ENCODE assay signal across 8 cellular contexts in the genomic region with DNA sequence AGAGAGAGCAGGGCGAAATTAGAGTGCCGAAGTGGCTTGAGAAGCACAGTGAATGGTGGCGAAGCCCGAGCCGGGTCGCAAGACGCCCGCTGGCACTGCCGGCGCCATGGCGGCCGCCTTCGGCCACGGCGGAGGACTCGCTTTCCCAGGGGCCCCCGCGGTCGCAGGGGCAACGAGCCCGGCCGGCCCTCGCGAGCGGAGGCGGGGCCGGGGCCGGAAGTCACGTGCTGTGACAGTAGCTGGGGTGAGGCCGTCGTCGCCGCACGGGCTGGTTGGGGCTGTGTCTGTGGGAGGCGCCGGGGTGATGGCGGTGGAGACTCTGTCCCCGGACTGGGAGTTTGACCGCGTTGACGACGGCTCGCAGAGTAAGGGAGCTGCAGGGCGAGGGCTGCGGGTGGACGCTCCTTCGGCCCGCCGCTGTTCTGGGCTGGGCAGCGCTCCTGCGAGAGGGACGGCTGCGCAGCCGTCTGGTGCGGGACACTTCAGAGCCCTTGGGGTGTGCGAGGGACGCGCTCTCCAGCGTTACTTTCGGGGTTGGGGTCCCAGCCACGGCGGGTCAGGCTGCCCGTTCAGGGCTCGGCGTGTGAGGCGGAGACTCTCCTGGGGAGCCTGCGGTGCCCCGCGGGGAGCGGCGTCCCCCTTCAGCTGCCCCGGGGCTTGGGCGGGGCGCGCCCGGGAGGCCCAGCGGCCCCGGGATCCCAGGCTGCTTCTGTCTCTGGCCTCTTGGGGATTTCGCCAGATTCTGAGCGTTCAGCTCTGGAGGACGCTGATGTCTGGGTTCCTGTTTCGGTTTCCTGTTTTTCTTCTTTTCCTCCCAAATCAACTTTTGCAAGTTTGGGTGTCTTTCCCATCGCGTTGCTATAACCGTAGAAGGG. TPM values are rescaled to one million over a fixed set of nuclear protein-coding genes. Genes with fewer than 3 reads are reported as not detected.
DNase-seq lines count a peak whose midpoint lies in the region; ATAC-seq and TF ChIP-seq lines count a peak whose summit lies in the region.

A gene with protein sequence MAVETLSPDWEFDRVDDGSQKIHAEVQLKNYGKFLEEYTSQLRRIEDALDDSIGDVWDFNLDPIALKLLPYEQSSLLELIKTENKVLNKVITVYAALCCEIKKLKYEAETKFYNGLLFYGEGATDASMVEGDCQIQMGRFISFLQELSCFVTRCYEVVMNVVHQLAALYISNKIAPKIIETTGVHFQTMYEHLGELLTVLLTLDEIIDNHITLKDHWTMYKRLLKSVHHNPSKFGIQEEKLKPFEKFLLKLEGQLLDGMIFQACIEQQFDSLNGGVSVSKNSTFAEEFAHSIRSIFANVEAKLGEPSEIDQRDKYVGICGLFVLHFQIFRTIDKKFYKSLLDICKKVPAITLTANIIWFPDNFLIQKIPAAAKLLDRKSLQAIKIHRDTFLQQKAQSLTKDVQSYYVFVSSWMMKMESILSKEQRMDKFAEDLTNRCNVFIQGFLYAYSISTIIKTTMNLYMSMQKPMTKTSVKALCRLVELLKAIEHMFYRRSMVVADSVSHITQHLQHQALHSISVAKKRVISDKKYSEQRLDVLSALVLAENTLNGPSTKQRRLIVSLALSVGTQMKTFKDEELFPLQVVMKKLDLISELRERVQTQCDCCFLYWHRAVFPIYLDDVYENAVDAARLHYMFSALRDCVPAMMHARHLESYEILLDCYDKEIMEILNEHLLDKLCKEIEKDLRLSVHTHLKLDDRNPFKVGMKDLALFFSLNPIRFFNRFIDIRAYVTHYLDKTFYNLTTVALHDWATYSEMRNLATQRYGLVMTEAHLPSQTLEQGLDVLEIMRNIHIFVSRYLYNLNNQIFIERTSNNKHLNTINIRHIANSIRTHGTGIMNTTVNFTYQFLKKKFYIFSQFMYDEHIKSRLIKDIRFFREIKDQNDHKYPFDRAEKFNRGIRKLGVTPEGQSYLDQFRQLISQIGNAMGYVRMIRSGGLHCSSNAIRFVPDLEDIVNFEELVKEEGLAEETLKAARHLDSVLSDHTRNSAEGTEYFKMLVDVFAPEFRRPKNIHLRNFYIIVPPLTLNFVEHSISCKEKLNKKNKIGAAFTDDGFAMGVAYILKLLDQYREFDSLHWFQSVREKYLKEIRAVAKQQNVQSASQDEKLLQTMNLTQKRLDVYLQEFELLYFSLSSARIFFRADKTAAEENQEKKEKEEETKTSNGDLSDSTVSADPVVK (plus strand): TSS at position 235 of the 875 bp plus-strand sequence. CDS start 70 bp downstream, at position 305.

- peak within 1 kb of the TSS; percentile 95 for H3K4me3 Mint-ChIP-seq in activated T-cell treated with anti-CD3 and anti-CD28 coated beads, Interleukin-2, amount 50 U/mL, for 24 hours

- H3K27me3 ChIP-seq in mucosa of stomach (ENCODE audit: control insufficient read depth, insufficient read depth, low read length) = no peaks in the 10 kb centered on the region

- H3K36me3 ChIP-seq in mucosa of stomach (ENCODE audit: control insufficient read depth, insufficient read depth, low read length) = no peaks in the 10 kb centered on the region

- peak; percentile 94 for DNase-seq in DMS53 treated with DMSO at 0.1 percent for 48 hours (lab: John Stamatoyannopoulos, UW; ENCODE audit: unreplicated experiment)
- DNase-seq in KG1 (lab: John Stamatoyannopoulos, UW) = peak; percentile 87
- peak; percentile 94 for DNase-seq in activated T-cell treated with anti-CD3 and anti-CD28 coated beads, Interleukin-2, amount 50 U/mL, for 24 hours
- peak; percentile 94 to 96 for DNase-seq in erythroblast (lab: John Stamatoyannopoulos, UW)
- DNase-seq in stimulated activated CD8-positive, alpha-beta memory T cell treated with anti-CD3 and anti-CD28 coated beads, Interleukin-7, amount 100 ng/mL, for 1 hour (ENCODE audit: low read depth in 2 of 2) = peak; percentile 87

- peaks cover 43% of the 10 kb centered on the region for H3K4me1 Mint-ChIP-seq in activated T-cell treated with anti-CD3 and anti-CD28 coated beads, Interleukin-2, amount 50 U/mL, for 24 hours (ENCODE audit: low read depth)

- no peaks in the 10 kb centered on the region for H3K4me1 ChIP-seq in mucosa of stomach (ENCODE audit: control insufficient read depth, insufficient read depth, low read length)

- peak; percentile 89 for ATAC-seq in GM21723 (IDR thresholded peaks at IDR 0.05; ENCODE audit: unreplicated experiment)

- H3K9me3 ChIP-seq in mucosa of stomach (ENCODE audit: control insufficient read depth, low read length) = no peaks in the 10 kb centered on the region

- peak within 1 kb of the TSS; percentile 70 for H3K4me3 ChIP-seq in mucosa of stomach (ENCODE audit: low read length)

- H3K27ac Mint-ChIP-seq in activated T-cell treated with anti-CD3 and anti-CD28 coated beads, Interleukin-2, amount 50 U/mL, for 24 hours = peak within 1 kb of the TSS; percentile 97

- peaks cover 19% of the 10 kb centered on the region for H3K27me3 Mint-ChIP-seq in activated T-cell treated with anti-CD3 and anti-CD28 coated beads, Interleukin-2, amount 50 U/mL, for 24 hours

- peaks cover 4% of the 10 kb centered on the region for H3K9me3 Mint-ChIP-seq in activated T-cell treated with anti-CD3 and anti-CD28 coated beads, Interleukin-2, amount 50 U/mL, for 24 hours

- H3K36me3 Mint-ChIP-seq in activated T-cell treated with anti-CD3 and anti-CD28 coated beads, Interleukin-2, amount 50 U/mL, for 24 hours (ENCODE audit: low read depth) = peaks cover 35% of the 10 kb centered on the region

- H3K9ac ChIP-seq in mucosa of stomach (ENCODE audit: low read length) = peak within 1 kb of the TSS; percentile 87

- peak; percentile 98 for TF ChIP-seq POLR2A in erythroblast (IDR thresholded peaks at IDR 0.05; ENCODE audit: low read length)

TF ChIP-seq in PFSK-1, 5 proteins besides CTCF, POLR2A, EP300 and RAD21:
- peak; percentile 93 for TF ChIP-seq TAF1 (IDR thresholded peaks at IDR 0.05; ENCODE audit: borderline replicate concordance, insufficient read depth, low read length)
- peak; percentile 95 for TF ChIP-seq POLR2AphosphoS5 (IDR thresholded peaks at IDR 0.05; ENCODE audit: low read depth, low read length)
- peak; percentile 65; the same call in 1 of the 2 replicates for TF ChIP-seq SIN3A (IDR thresholded peaks at IDR 0.05; ENCODE audit: borderline replicate concordance, insufficient read depth, low read length)
- TF ChIP-seq, protein P1, sequence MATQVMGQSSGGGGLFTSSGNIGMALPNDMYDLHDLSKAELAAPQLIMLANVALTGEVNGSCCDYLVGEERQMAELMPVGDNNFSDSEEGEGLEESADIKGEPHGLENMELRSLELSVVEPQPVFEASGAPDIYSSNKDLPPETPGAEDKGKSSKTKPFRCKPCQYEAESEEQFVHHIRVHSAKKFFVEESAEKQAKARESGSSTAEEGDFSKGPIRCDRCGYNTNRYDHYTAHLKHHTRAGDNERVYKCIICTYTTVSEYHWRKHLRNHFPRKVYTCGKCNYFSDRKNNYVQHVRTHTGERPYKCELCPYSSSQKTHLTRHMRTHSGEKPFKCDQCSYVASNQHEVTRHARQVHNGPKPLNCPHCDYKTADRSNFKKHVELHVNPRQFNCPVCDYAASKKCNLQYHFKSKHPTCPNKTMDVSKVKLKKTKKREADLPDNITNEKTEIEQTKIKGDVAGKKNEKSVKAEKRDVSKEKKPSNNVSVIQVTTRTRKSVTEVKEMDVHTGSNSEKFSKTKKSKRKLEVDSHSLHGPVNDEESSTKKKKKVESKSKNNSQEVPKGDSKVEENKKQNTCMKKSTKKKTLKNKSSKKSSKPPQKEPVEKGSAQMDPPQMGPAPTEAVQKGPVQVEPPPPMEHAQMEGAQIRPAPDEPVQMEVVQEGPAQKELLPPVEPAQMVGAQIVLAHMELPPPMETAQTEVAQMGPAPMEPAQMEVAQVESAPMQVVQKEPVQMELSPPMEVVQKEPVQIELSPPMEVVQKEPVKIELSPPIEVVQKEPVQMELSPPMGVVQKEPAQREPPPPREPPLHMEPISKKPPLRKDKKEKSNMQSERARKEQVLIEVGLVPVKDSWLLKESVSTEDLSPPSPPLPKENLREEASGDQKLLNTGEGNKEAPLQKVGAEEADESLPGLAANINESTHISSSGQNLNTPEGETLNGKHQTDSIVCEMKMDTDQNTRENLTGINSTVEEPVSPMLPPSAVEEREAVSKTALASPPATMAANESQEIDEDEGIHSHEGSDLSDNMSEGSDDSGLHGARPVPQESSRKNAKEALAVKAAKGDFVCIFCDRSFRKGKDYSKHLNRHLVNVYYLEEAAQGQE (IDR thresholded peaks at IDR 0.05; ENCODE audit: insufficient read depth in 1 of 2, low read depth in 2 of 2, low read length in 2 of 2) = peak; percentile 36 to 51; a peak in 3 of 4 replicates
- peak; percentile 98 for TF ChIP-seq FOXP2 (optimal IDR thresholded peaks at IDR 0.05; ENCODE audit: borderline replicate concordance, extremely low read depth, extremely low read length, insufficient read depth)

RNA-seq across cellular contexts. Expression of the gene that starts here (rescaled TPM):
- polyA plus RNA-seq in PFSK-1 (2012; ENCODE audit: insufficient read length, low read depth) = 19.2 TPM

Comparison
In these comparisons a context has a peak if more than half of its experiments do, and no peak if none do; other contexts are left out.
1. Peak in every context shown above with its lines: DNase-seq, ATAC-seq and H3K4me3 ChIP-seq.